18 cellular contexts compared by ENCODE assay signal in the genomic region with DNA sequence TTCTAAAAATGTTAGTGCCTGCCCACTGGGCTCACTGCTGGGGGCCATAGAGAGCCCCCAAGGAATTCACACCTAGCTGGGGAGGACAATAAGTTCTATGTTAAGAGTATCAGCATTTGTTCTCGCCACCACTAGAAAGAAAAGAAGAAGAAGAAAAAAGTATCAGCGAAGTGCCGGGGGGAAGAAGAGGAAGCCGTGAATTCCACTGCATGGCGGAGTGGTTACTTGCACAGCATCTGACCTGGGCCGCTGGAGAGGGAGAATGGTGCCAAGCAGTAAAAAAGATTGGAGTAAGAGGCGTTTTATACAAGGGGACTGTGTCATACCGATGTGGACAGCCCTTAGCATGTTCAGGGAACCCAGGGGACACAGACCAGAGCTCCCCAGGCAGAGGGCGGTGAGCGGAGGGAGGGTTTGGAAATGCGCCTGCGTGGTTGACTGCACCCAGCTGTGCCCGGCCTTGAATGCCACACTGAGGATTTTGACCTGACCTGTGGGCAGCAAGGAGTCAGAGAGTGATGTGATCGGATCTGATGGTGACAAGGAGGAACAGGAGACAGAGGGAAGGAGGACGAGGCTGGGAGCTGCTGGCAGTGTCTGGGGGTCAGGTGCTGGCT. TPM values are rescaled to one million over a fixed set of nuclear protein-coding genes. Genes with fewer than 3 reads are reported as not detected.
DNase-seq lines count a peak whose midpoint lies in the region; ATAC-seq, FAIRE-seq and TF ChIP-seq lines count a peak whose summit lies in the region.
"Had no signal": no experiment of that assay in that cellular context is flagged by ENCODE, and none has a peak within 500 bp of the region (broad histone marks: within the 10 kb centered on the region; RNA-seq: fewer than 3 reads in every experiment).

No MANE protein-coding gene starts in this region.

- intact Hi-C loops in activated B cell treated with CpG ODN at 0.5 μM for 24 hours (cut with micrococcal nuclease): no loop called here

- no peak for TF ChIP-seq RAD21 in A549 (conservative IDR thresholded peaks at IDR 0.05 in 1 of 2, IDR thresholded peaks at IDR 0.05 in 1 of 2)

- H3K27me3 Mint-ChIP-seq in activated B cell treated with CpG ODN at 0.5 μM for 24 hours (peaks cover 17% of the 10 kb centered on the region), mesothelial cell of epicardium (ENCODE audit: low read depth) (peaks cover 11% of the 10 kb centered on the region)

- TF ChIP-seq CTCF in A549 (IDR thresholded peaks at IDR 0.05) (no peak), activated B cell treated with CpG ODN at 0.5 μM for 24 hours (IDR thresholded peaks at IDR 0.05) (no peak), mesothelial cell of epicardium (IDR thresholded peaks at IDR 0.05; ENCODE audit: unreplicated experiment) (no peak), GM13976 (IDR thresholded peaks at IDR 0.05; ENCODE audit: borderline replicate concordance, control extremely low read depth, extremely low read depth, insufficient read depth, missing control alignments) (no peak)

- in situ Hi-C loops in GM13976 (cut with MboI; ENCODE audit: low sequenced_read_pairs, unreplicated experiment): no loop called here

- CTCF ChIA-PET in A549 (lab: Yijun Ruan, JAX) (interaction anchor here (0.6 to 2.3 kb wide), 6 partner anchors 11 to 116 kb away, joined by 3 to 8 read pairs (median 4); no protein-coding TSS in a partner anchor), activated B cell treated with CpG ODN at 0.5 μM for 24 hours (lab: Charles Lee) (no interaction called here)

- H3K27ac Mint-ChIP-seq in activated B cell treated with CpG ODN at 0.5 μM for 24 hours (no peak overlapping the region), mesothelial cell of epicardium (peak overlapping the region; percentile 55)

- TF ChIP-seq POLR2A in A549 (IDR thresholded peaks at IDR 0.05; ENCODE audit: low read length) (no peak), GM12892 (IDR thresholded peaks at IDR 0.05; ENCODE audit: low read depth, low read length) (no peak)

- FAIRE-seq in A549 (lab: Jason Lieb, UNC): no peak
- FAIRE-seq in GM12892 (lab: Jason Lieb, UNC): peak; percentile 36

- H3K9me3 Mint-ChIP-seq in activated B cell treated with CpG ODN at 0.5 μM for 24 hours (no peaks in the 10 kb centered on the region), mesothelial cell of epicardium (no peaks in the 10 kb centered on the region)

- H3K4me1 Mint-ChIP-seq in activated B cell treated with CpG ODN at 0.5 μM for 24 hours (peaks cover 44% of the 10 kb centered on the region), mesothelial cell of epicardium (peaks cover 45% of the 10 kb centered on the region)

- H3K27ac ChIP-seq in A549: no peak overlapping the region

- H3K4me3 Mint-ChIP-seq in activated B cell treated with CpG ODN at 0.5 μM for 24 hours: peak overlapping the region; percentile 36
- no peak overlapping the region for H3K4me3 Mint-ChIP-seq in mesothelial cell of epicardium

- H3K4me2 ChIP-seq in A549: no peak overlapping the region

- H3K36me3 Mint-ChIP-seq in activated B cell treated with CpG ODN at 0.5 μM for 24 hours (ENCODE audit: low read depth): no peaks in the 10 kb centered on the region
- no peaks in the 10 kb centered on the region for H3K36me3 Mint-ChIP-seq in mesothelial cell of epicardium

- ATAC-seq in A549: peak; percentile 32 to 33; a peak in 4 of 6 replicates
- ATAC-seq in activated B cell treated with CpG ODN at 0.5 μM for 24 hours (ENCODE audit: low read depth): no peak
- no peak for ATAC-seq in activated CD4-positive, CD25-positive, alpha-beta regulatory T cell treated with anti-CD3 and anti-CD28 coated beads, Interleukin-2, amount 50 U/mL, for 24 hours
- ATAC-seq: gastroesophageal sphincter, left colon had no signal

- DNase-seq in A549 (ENCODE audit: low read depth in 1 of 2, low spot score in 1 of 2) (no peak), GM12892 (ENCODE audit: insufficient read length) (no peak), activated B cell treated with CpG ODN at 0.5 μM for 24 hours (no peak), mesothelial cell of epicardium (ENCODE audit: low spot score in 2 of 2, unreplicated experiment in 2 of 2) (no peak), anterior cingulate cortex (lab: John Stamatoyannopoulos, UW) (no peak), GM13976 (ENCODE audit: low spot score) (no peak)
- no peak for DNase-seq in NK-92 treated with Interleukin-12 subunit alpha and Interleukin-12 subunit beta, amount 100 ng/mL, for 24 hours (lab: John Stamatoyannopoulos, UW)
- DNase-seq: activated CD8-positive, alpha-beta memory T cell treated with anti-CD3 and anti-CD28 coated beads, Interleukin-2, amount 50 U/mL, for 48 hours; AML-193; amygdala; effector CD8-positive, alpha-beta T cell; GDM1; left colon; Peyer's patch; T1000 had no signal

- no peaks in the 10 kb centered on the region for H3K9me3 ChIP-seq in A549
- H3K9me3 ChIP-seq: gastroesophageal sphincter, Peyer's patch, prostate gland had no signal

- no peak overlapping the region for H3K4me3 ChIP-seq in A549
- H3K4me3 ChIP-seq: gastroesophageal sphincter, Peyer's patch, prostate gland had no signal

- no peaks in the 10 kb centered on the region for H3K4me1 ChIP-seq in A549
- H3K4me1 ChIP-seq: prostate gland had no signal

- POLR2A ChIA-PET in A549 (lab: Yijun Ruan, JAX): no interaction called here
- POLR2A ChIA-PET in activated B cell treated with CpG ODN at 0.5 μM for 24 hours (lab: Charles Lee): no interaction called here

- TF ChIP-seq EP300 in A549 (IDR thresholded peaks at IDR 0.05): no peak

- 60% methylated on average over 15 of the region's 15 CpGs for WGBS in A549 (ENCODE audit: missing lambda C conversion rate)

TF ChIP-seq in A549, 52 proteins besides CTCF, POLR2A, EP300 and RAD21:
- no peak for TF ChIP-seq NPAS2 (CRISPR knock-in tag; IDR thresholded peaks at IDR 0.05; ENCODE audit: borderline replicate concordance)
- TF ChIP-seq HOXA7 (CRISPR knock-in tag; IDR thresholded peaks at IDR 0.05): no peak
- TF ChIP-seq FOSL2 (IDR thresholded peaks at IDR 0.05): no peak
- TF ChIP-seq FOSL2 (CRISPR knock-in tag; IDR thresholded peaks at IDR 0.05): no peak
- no peak for TF ChIP-seq HDAC2 (IDR thresholded peaks at IDR 0.05)
- no peak for TF ChIP-seq MYC (IDR thresholded peaks at IDR 0.05; ENCODE audit: borderline replicate concordance, low read length)
- TF ChIP-seq CBX8 (IDR thresholded peaks at IDR 0.05): no peak
- no peak for TF ChIP-seq PHF8 (IDR thresholded peaks at IDR 0.05; ENCODE audit: borderline replicate concordance, low read depth)
- no peak for TF ChIP-seq EHF (CRISPR knock-in tag; IDR thresholded peaks at IDR 0.05)
- TF ChIP-seq HOXB13 (CRISPR knock-in tag; IDR thresholded peaks at IDR 0.05; ENCODE audit: low read depth): no peak
- no peak for TF ChIP-seq CHD4 (IDR thresholded peaks at IDR 0.05; ENCODE audit: borderline replicate concordance)
- TF ChIP-seq BHLHE40 (IDR thresholded peaks at IDR 0.05; ENCODE audit: low read depth, low read length): no peak
- TF ChIP-seq NR3C1 (IDR thresholded peaks at IDR 0.05): no peak
- TF ChIP-seq, protein P1, sequence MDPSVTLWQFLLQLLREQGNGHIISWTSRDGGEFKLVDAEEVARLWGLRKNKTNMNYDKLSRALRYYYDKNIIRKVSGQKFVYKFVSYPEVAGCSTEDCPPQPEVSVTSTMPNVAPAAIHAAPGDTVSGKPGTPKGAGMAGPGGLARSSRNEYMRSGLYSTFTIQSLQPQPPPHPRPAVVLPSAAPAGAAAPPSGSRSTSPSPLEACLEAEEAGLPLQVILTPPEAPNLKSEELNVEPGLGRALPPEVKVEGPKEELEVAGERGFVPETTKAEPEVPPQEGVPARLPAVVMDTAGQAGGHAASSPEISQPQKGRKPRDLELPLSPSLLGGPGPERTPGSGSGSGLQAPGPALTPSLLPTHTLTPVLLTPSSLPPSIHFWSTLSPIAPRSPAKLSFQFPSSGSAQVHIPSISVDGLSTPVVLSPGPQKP (IDR thresholded peaks at IDR 0.05; ENCODE audit: low read depth, low read length): no peak
- TF ChIP-seq, protein P2, sequence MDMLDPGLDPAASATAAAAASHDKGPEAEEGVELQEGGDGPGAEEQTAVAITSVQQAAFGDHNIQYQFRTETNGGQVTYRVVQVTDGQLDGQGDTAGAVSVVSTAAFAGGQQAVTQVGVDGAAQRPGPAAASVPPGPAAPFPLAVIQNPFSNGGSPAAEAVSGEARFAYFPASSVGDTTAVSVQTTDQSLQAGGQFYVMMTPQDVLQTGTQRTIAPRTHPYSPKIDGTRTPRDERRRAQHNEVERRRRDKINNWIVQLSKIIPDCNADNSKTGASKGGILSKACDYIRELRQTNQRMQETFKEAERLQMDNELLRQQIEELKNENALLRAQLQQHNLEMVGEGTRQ (IDR thresholded peaks at IDR 0.05): no peak
- no peak for TF ChIP-seq TP53 (CRISPR knock-in tag; IDR thresholded peaks at IDR 0.05)
- TF ChIP-seq FOSB (CRISPR knock-in tag; IDR thresholded peaks at IDR 0.05): no peak
- no peak for TF ChIP-seq CBX2 (IDR thresholded peaks at IDR 0.05; ENCODE audit: borderline replicate concordance, low read depth)
- TF ChIP-seq HEYL (CRISPR knock-in tag; IDR thresholded peaks at IDR 0.05): no peak
- TF ChIP-seq EHMT2 (IDR thresholded peaks at IDR 0.05; ENCODE audit: low read depth): no peak

RNA-seq across cellular contexts. Expression of a gene that starts 52.9 kb away (rescaled TPM):
- polyA plus RNA-seq in A549 (2011; rRNA removed): 0.36 and 0.77 TPM in 2 replicates
- 0.16 and 0.23 TPM in 2 replicates for polyA plus RNA-seq in A549 (2012; cell fraction: cytosol; rRNA removed)
- polyA plus RNA-seq in A549 (2012; cell fraction: nucleus; rRNA removed): 2.0 and 2.4 TPM in 2 replicates
- polyA plus RNA-seq in A549 (2017; fragmentation: RNase III; extraction: RNeasy Plus Mini Kit Qiagen cat#74134 plus additional on column Dnase treatment): 0.22 to 0.54 TPM (median 0.31 TPM) in 3 replicates
- polyA minus RNA-seq in A549 (2011; rRNA and poly(A)+ RNA removed): 0.29 and 0.79 TPM in 2 replicates
- polyA plus RNA-seq in GM12892 (2012; ENCODE audit: missing spikeins): not detected
- not detected in 2 replicates for total RNA-seq in activated B cell treated with CpG ODN at 0.5 μM for 24 hours
- 15.4 to 18.6 TPM (median 17.0 TPM) in 3 replicates for total RNA-seq in mesothelial cell of epicardium

Comparison
In these comparisons a context has a peak if more than half of its experiments do, and no peak if none do; other contexts are left out.
1. ATAC-seq: peak in A549 (2 of 2); none in activated B cell treated with CpG ODN at 0.5 μM for 24 hours (single experiment) and activated CD4-positive, CD25-positive, alpha-beta regulatory T cell treated with anti-CD3 and anti-CD28 coated beads, Interleukin-2, amount 50 U/mL, for 24 hours (0 of 2).
2. RNA of a gene that starts 52.9 kb away (total RNA-seq): 15.4 to 18.6 TPM in mesothelial cell of epicardium; not detected in activated B cell treated with CpG ODN at 0.5 μM for 24 hours; every median in the first group is over 10 times any median in the second.